Comparison of ENCODE assay signal across 2 cellular contexts in genomic region chr3:146133436-146133835, GRCh38.
TF ChIP-seq lines count a peak whose summit lies in the region.

No MANE protein-coding gene starts in this region.

TF ChIP-seq in IMR-90, 13 proteins besides CTCF, POLR2A, EP300 and RAD21:
- TF ChIP-seq NFE2L2 (IDR thresholded peaks at IDR 0.05; ENCODE audit: low read depth, low read length): no peak
- TF ChIP-seq CHD1 (IDR thresholded peaks at IDR 0.05; ENCODE audit: low read depth, low read length): no peak
- no peak for TF ChIP-seq USF2 (IDR thresholded peaks at IDR 0.05; ENCODE audit: low read depth, low read length)
- TF ChIP-seq CEBPB (IDR thresholded peaks at IDR 0.05; ENCODE audit: low read depth, low read length): no peak
- no peak for TF ChIP-seq MAFK (IDR thresholded peaks at IDR 0.05; ENCODE audit: low read depth, low read length)
- no peak for TF ChIP-seq MAZ (IDR thresholded peaks at IDR 0.05; ENCODE audit: borderline replicate concordance, low read depth, low read length)
- TF ChIP-seq RFX5 (IDR thresholded peaks at IDR 0.05; ENCODE audit: low read depth, low read length): no peak
- TF ChIP-seq SMC3 (IDR thresholded peaks at IDR 0.05; ENCODE audit: low read depth, low read length): no peak
- TF ChIP-seq MXI1 (IDR thresholded peaks at IDR 0.05; ENCODE audit: borderline replicate concordance, low read depth, low read length): no peak
- TF ChIP-seq ELK1 (IDR thresholded peaks at IDR 0.05; ENCODE audit: borderline replicate concordance, low read depth, low read length): no peak
- TF ChIP-seq RCOR1 (IDR thresholded peaks at IDR 0.05; ENCODE audit: insufficient replicate concordance, low read length): no peak
- no peak for TF ChIP-seq FOS (IDR thresholded peaks at IDR 0.05; ENCODE audit: low read depth, low read length)
- TF ChIP-seq BHLHE40 (IDR thresholded peaks at IDR 0.05; ENCODE audit: low read depth, low read length): no peak

TF ChIP-seq in liver, 16 proteins besides CTCF, POLR2A, EP300 and RAD21:
- peak in 1 of 2 donors; percentile 26 for TF ChIP-seq HNF4A (conservative IDR thresholded peaks at IDR 0.05)
- no peak for TF ChIP-seq ZBTB33 (IDR thresholded peaks at IDR 0.05)
